In the genomic region with DNA sequence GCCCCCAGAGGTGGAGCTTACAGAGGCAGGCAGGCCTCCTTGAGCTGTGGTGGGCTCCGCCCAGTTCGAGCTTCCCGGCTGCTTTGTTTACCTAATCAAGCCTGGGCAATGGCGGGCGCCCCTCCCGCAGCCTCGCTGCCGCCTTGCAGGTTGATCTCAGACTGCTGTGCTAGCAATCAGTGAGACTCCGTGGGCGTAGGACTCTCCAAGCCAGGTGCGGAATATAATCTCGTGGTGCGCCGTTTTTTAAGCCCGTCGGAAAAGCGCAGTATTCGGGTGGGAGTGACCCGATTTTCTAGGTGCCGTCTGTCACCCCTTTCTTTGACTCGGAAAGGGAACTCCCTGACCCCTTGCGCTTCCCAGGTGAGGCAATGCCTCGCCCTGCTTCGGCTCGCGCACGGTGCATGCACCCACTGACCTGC, we compare ENCODE assay signal across 8 cellular contexts. TPM values are rescaled to one million over a fixed set of nuclear protein-coding genes. Genes with fewer than 3 reads are reported as not detected.
DNase-seq lines count a peak whose midpoint lies in the region; ATAC-seq and TF ChIP-seq lines count a peak whose summit lies in the region.
"Not testable (repeated sequence)": the region's sequence is repeated elsewhere in the genome, so short reads cannot be mapped to it uniquely, and the experiment has no call there.

No MANE protein-coding gene starts in this region.

- not testable (repeated sequence) for H3K27me3 Mint-ChIP-seq in activated CD4-positive, alpha-beta T cell treated with anti-CD3 and anti-CD28 coated beads for 36 hours; activated naive CD8-positive, alpha-beta T cell

- not testable (repeated sequence) for H3K4me1 ChIP-seq in MM.1S (ENCODE audit: low read length); endocrine pancreas (ENCODE audit: control insufficient read depth, insufficient read depth, low read length)
- H3K4me1 ChIP-seq in iPS-20b (ENCODE audit: insufficient read depth, low read length) (peaks cover 13% of the 10 kb centered on the region), neuron (ENCODE audit: insufficient read depth, low read length) (peaks cover 33% of the 10 kb centered on the region)

- H3F3A ChIP-seq in MM.1S (ENCODE audit: insufficient read depth, low read length): not testable (repeated sequence)

- not testable (repeated sequence) for H3K4me1 Mint-ChIP-seq in activated CD4-positive, alpha-beta T cell treated with anti-CD3 and anti-CD28 coated beads for 36 hours; activated naive CD8-positive, alpha-beta T cell (ENCODE audit: low read depth); stimulated activated effector memory CD8-positive, alpha-beta T cell treated with anti-CD3 and anti-CD28 coated beads, Interleukin-12 subunit alpha, Interleukin-12 subunit beta, amount 100 ng/mL, for 72 hours

- not testable (repeated sequence) for H3K9me2 ChIP-seq in MM.1S (replicated peaks; ENCODE audit: insufficient read depth, low read length)

- H3K4me3 ChIP-seq in MM.1S (ENCODE audit: low read length) (peak overlapping the region; percentile 68), endocrine pancreas (ENCODE audit: control insufficient read depth, insufficient read depth, low read length) (peak overlapping the region; percentile 55), iPS-20b (ENCODE audit: low read length) (peak overlapping the region; percentile 78), neuron (ENCODE audit: low read length) (peak overlapping the region; percentile 94)

- H3K9me3 ChIP-seq in MM.1S (replicated peaks; ENCODE audit: insufficient read depth, low read length); endocrine pancreas (ENCODE audit: control insufficient read depth, low read length); iPS-20b (ENCODE audit: insufficient read depth, low read depth, low read length); neuron (ENCODE audit: low read length): not testable (repeated sequence)

- H3K27ac ChIP-seq in C4-2B (peak overlapping the region; percentile 74), MM.1S (ENCODE audit: low read length) (peak overlapping the region; percentile 34; the same call in 1 of the 2 replicates)
- not testable (repeated sequence) for H3K27ac ChIP-seq in iPS-20b (ENCODE audit: low read length)

- H3K4me3 Mint-ChIP-seq in activated CD4-positive, alpha-beta T cell treated with anti-CD3 and anti-CD28 coated beads for 36 hours; activated naive CD8-positive, alpha-beta T cell; stimulated activated effector memory CD8-positive, alpha-beta T cell treated with anti-CD3 and anti-CD28 coated beads, Interleukin-12 subunit alpha, Interleukin-12 subunit beta, amount 100 ng/mL, for 72 hours: not testable (repeated sequence)

- H3K79me2 ChIP-seq in MM.1S (ENCODE audit: low read length): peaks cover 36% of the 10 kb centered on the region

- intact Hi-C loops in activated CD4-positive, alpha-beta T cell treated with anti-CD3 and anti-CD28 coated beads for 36 hours (cut with DNase I, micrococcal nuclease): not testable (repeated sequence)

- not testable (repeated sequence) for H3K4me2 ChIP-seq in MM.1S (ENCODE audit: low read depth, low read length)

- not testable (repeated sequence) for H4K20me1 ChIP-seq in MM.1S (ENCODE audit: insufficient read depth, low read length)

- H3K27ac Mint-ChIP-seq in activated CD4-positive, alpha-beta T cell treated with anti-CD3 and anti-CD28 coated beads for 36 hours: peak overlapping the region; percentile 76
- peak overlapping the region; percentile 64 for H3K27ac Mint-ChIP-seq in activated naive CD8-positive, alpha-beta T cell
- H3K27ac Mint-ChIP-seq in stimulated activated effector memory CD8-positive, alpha-beta T cell treated with anti-CD3 and anti-CD28 coated beads, Interleukin-12 subunit alpha, Interleukin-12 subunit beta, amount 100 ng/mL, for 72 hours: not testable (repeated sequence)

- not testable (repeated sequence) for H3K9me3 Mint-ChIP-seq in activated CD4-positive, alpha-beta T cell treated with anti-CD3 and anti-CD28 coated beads for 36 hours (ENCODE audit: low read depth); activated naive CD8-positive, alpha-beta T cell (ENCODE audit: low read depth); stimulated activated effector memory CD8-positive, alpha-beta T cell treated with anti-CD3 and anti-CD28 coated beads, Interleukin-12 subunit alpha, Interleukin-12 subunit beta, amount 100 ng/mL, for 72 hours

- H3K36me3 ChIP-seq in MM.1S (replicated peaks; ENCODE audit: insufficient read depth, low read length); endocrine pancreas (ENCODE audit: control insufficient read depth, insufficient read depth, low read length); iPS-20b (ENCODE audit: insufficient read depth, low read depth, low read length); neuron (ENCODE audit: insufficient read depth, low read length): not testable (repeated sequence)

- CTCF ChIA-PET in activated CD4-positive, alpha-beta T cell treated with anti-CD3 and anti-CD28 coated beads for 36 hours (lab: Charles Lee): interaction anchor here (0.6 to 0.7 kb wide), 2 partner anchors 33 to 42 kb away, joined by 3 read pairs; no protein-coding TSS in a partner anchor

- POLR2A ChIA-PET in activated CD4-positive, alpha-beta T cell treated with anti-CD3 and anti-CD28 coated beads for 36 hours (lab: Charles Lee): interaction anchor here (0.8 kb wide), 1 partner anchor 26 kb away, joined by 3 read pairs; a partner anchor contains a TSS

- H3K27me3 ChIP-seq in MM.1S (replicated peaks; ENCODE audit: insufficient read depth, low read length); endocrine pancreas (ENCODE audit: control insufficient read depth, insufficient read depth, low read length); iPS-20b (ENCODE audit: insufficient read depth, low read length); neuron (ENCODE audit: insufficient read depth, low read length): not testable (repeated sequence)

- TF ChIP-seq CTCF in C4-2B (conservative IDR thresholded peaks at IDR 0.05); MM.1S (IDR thresholded peaks at IDR 0.05; ENCODE audit: low read length): not testable (repeated sequence)

- peak overlapping the region; percentile 41; the same call in 1 of the 2 replicates for H3K9ac ChIP-seq in MM.1S (ENCODE audit: low read length)
- H3K9ac ChIP-seq in endocrine pancreas (ENCODE audit: control insufficient read depth, insufficient read depth, low read length): not testable (repeated sequence)
- H3K9ac ChIP-seq in iPS-20b (ENCODE audit: low read depth, low read length): peak overlapping the region; percentile 76

- ATAC-seq in activated CD4-positive, alpha-beta T cell treated with anti-CD3 and anti-CD28 coated beads for 36 hours; stimulated activated effector memory CD8-positive, alpha-beta T cell treated with anti-CD3 and anti-CD28 coated beads, Interleukin-12 subunit alpha, Interleukin-12 subunit beta, amount 100 ng/mL, for 72 hours: not testable (repeated sequence)

- DNase-seq in MM.1S: not testable (repeated sequence)
- peak; percentile 50 for DNase-seq in activated CD4-positive, alpha-beta T cell treated with anti-CD3 and anti-CD28 coated beads for 36 hours
- DNase-seq in stimulated activated effector memory CD8-positive, alpha-beta T cell treated with anti-CD3 and anti-CD28 coated beads, Interleukin-12 subunit alpha, Interleukin-12 subunit beta, amount 100 ng/mL, for 72 hours (ENCODE audit: low spot score in 2 of 2): peak; percentile 18 to 62

- H2AFZ ChIP-seq in MM.1S (ENCODE audit: low read length) (peak overlapping the region; percentile 65; the same call in 1 of the 2 replicates), neuron (ENCODE audit: low read depth, low read length) (peak overlapping the region; percentile 18)

- H3K36me3 Mint-ChIP-seq in activated CD4-positive, alpha-beta T cell treated with anti-CD3 and anti-CD28 coated beads for 36 hours (ENCODE audit: low read depth); activated naive CD8-positive, alpha-beta T cell; stimulated activated effector memory CD8-positive, alpha-beta T cell treated with anti-CD3 and anti-CD28 coated beads, Interleukin-12 subunit alpha, Interleukin-12 subunit beta, amount 100 ng/mL, for 72 hours: not testable (repeated sequence)

RNA-seq across cellular contexts. Expression of a gene that starts 25.8 kb away (rescaled TPM):
- 10 to 100 TPM; 32.5 to 34.3 TPM for total RNA-seq in activated CD4-positive, alpha-beta T cell treated with anti-CD3 and anti-CD28 coated beads for 36 hours

RNA-seq across cellular contexts. Expression of a gene that starts 36.0 kb away (rescaled TPM):
- total RNA-seq in activated CD4-positive, alpha-beta T cell treated with anti-CD3 and anti-CD28 coated beads for 36 hours: 10 to 100 TPM; 42.5 to 49.2 TPM
